In the genomic region with DNA sequence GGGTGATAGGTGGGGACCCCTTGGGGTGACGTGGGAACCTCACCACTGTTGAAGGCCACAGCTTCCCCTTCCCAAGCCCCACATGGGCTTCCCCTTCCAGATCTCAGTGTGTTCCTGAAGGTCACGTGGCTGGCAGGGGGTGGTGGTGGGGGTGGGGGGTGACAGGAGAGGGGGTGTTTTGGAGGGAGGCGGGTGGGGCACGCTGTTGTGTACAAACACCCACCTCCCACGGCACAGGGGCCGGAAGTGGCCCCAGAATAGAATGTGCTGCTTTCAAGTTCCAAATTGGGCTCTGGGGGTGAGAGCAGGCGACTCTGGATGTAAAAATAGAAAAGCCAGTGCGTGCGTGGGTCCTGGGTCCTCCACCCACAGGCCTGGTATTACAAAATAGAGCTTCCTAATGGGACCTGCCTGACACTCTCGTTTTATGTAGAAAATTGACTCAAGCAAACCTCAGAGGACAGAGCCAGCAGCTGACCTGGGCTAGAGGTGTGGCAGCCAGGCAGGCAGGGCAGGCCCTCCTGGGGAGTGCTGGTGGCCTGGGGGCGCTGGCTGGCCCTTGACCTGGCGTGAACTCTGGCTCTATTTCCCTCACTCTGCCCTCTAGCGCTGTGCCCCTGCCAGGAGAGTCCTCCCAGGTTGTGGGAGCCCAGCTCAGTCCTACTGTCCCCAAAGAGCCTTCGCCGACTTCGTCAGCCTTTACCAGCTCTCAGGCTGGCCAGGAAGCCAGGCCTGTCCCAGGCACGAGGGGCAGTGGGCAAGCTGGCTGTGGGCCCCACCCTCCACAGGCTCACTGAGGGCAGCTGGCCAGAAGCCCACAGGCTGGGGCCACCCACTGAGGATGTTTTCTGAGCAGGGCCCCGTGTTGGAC, we compare ENCODE assay signal across 9 cellular contexts. TPM values are rescaled to one million over a fixed set of nuclear protein-coding genes. Genes with fewer than 3 reads are reported as not detected.
DNase-seq lines count a peak whose midpoint lies in the region; ATAC-seq and TF ChIP-seq lines count a peak whose summit lies in the region.
"Had no signal": no experiment of that assay in that cellular context is flagged by ENCODE, and none has a peak within 500 bp of the region (broad histone marks: within the 10 kb centered on the region; RNA-seq: fewer than 3 reads in every experiment).

No MANE protein-coding gene starts in this region.

- no peaks in the 10 kb centered on the region for H3K27me3 Mint-ChIP-seq in activated naive CD4-positive, alpha-beta T cell treated with anti-CD3 and anti-CD28 coated beads, Interleukin-2, amount 50 U/mL, for 24 hours

- no peaks in the 10 kb centered on the region for H3F3A ChIP-seq in PC-3 (ENCODE audit: low read length, unreplicated experiment)

- no peaks in the 10 kb centered on the region for H4K20me1 ChIP-seq in PC-3 (ENCODE audit: low read length)

- CTCF ChIA-PET in PC-3 (lab: Charles Lee), result no interaction called here

- no peak overlapping the region for H3K4me2 ChIP-seq in PC-3 (ENCODE audit: low read length)

- H3K9me3 Mint-ChIP-seq in activated naive CD4-positive, alpha-beta T cell treated with anti-CD3 and anti-CD28 coated beads, Interleukin-2, amount 50 U/mL, for 24 hours, result no peaks in the 10 kb centered on the region

- H3K27me3 ChIP-seq in PC-3 (ENCODE audit: low read length), result no peaks in the 10 kb centered on the region

- H3K79me2 ChIP-seq in PC-3 (ENCODE audit: low read length), result no peaks in the 10 kb centered on the region
- H3K79me2 ChIP-seq: parathyroid adenoma had no signal

- H3K9me2 ChIP-seq in PC-3 (replicated peaks; ENCODE audit: low read length), result no peaks in the 10 kb centered on the region

- no peaks in the 10 kb centered on the region for H3K9me3 ChIP-seq in KOPT-K1 (ENCODE audit: insufficient read depth, low read length, poor library complexity, severe bottlenecking)
- H3K9me3 ChIP-seq in PC-3 (ENCODE audit: low read length), result no peaks in the 10 kb centered on the region

- H3K36me3 ChIP-seq in KOPT-K1 (ENCODE audit: insufficient read depth, low read length), result no peaks in the 10 kb centered on the region
- no peaks in the 10 kb centered on the region for H3K36me3 ChIP-seq in PC-3 (ENCODE audit: low read depth, low read length)

- intact Hi-C loops in PC-3 (cut with micrococcal nuclease), result no loop called here

- DNase-seq in GM12864 (ENCODE audit: low read depth) (peak; percentile 92), myocyte (ENCODE audit: low read depth) (peak; percentile 55), NCI-H2196 treated with DMSO at 0.1 percent for 48 hours (lab: John Stamatoyannopoulos, UW; ENCODE audit: unreplicated experiment) (no peak), PC-3 (no peak), HT-29 (ENCODE audit: low spot score) (no peak)

- H3K27ac ChIP-seq in KOPT-K1 (ENCODE audit: low read depth, low read length, poor library complexity, severe bottlenecking) (peak overlapping the region; percentile 26), PC-3 (ENCODE audit: low read length) (no peak overlapping the region)
- H3K27ac ChIP-seq: parathyroid adenoma had no signal

- POLR2A ChIA-PET in PC-3 (lab: Charles Lee; ENCODE audit: unreplicated experiment), result no interaction called here

- TF ChIP-seq CTCF in GM12864 (IDR thresholded peaks at IDR 0.05; ENCODE audit: low read depth, low read length, missing control alignments) (peak; percentile 16), PC-3 (conservative IDR thresholded peaks at IDR 0.05; ENCODE audit: low read depth, low read length) (no peak)

- no peak overlapping the region for H3K9ac ChIP-seq in PC-3 (ENCODE audit: low read length)
- H3K9ac ChIP-seq: parathyroid adenoma had no signal

- H2AFZ ChIP-seq in PC-3 (ENCODE audit: low read length), result no peak overlapping the region
- H2AFZ ChIP-seq: parathyroid adenoma had no signal

- BruUV-seq in PC-3 (replicated peaks; lab: Mats Ljungman, UMichigan), result no TSS peak

- peak overlapping the region; percentile 89 for H3K27ac Mint-ChIP-seq in activated naive CD4-positive, alpha-beta T cell treated with anti-CD3 and anti-CD28 coated beads, Interleukin-2, amount 50 U/mL, for 24 hours

- peak; percentile 75 for ATAC-seq in GM21529 (IDR thresholded peaks at IDR 0.05; ENCODE audit: unreplicated experiment)
- ATAC-seq in PC-3, result no peak

- H3K4me3 Mint-ChIP-seq in activated naive CD4-positive, alpha-beta T cell treated with anti-CD3 and anti-CD28 coated beads, Interleukin-2, amount 50 U/mL, for 24 hours, result peak overlapping the region; percentile 47

- peaks cover 50% of the 10 kb centered on the region for H3K4me1 Mint-ChIP-seq in activated naive CD4-positive, alpha-beta T cell treated with anti-CD3 and anti-CD28 coated beads, Interleukin-2, amount 50 U/mL, for 24 hours

- H3K4me3 ChIP-seq in GM12864 (ENCODE audit: low read depth, low read length), result no peak overlapping the region; the same call in 1 of the 2 replicates
- H3K4me3 ChIP-seq in PC-3 (ENCODE audit: low read length), result no peak overlapping the region

- H3K4me1 ChIP-seq in PC-3 (ENCODE audit: insufficient read depth, low read length), result no peaks in the 10 kb centered on the region
- H3K4me1 ChIP-seq: parathyroid adenoma had no signal

- H3K36me3 Mint-ChIP-seq in activated naive CD4-positive, alpha-beta T cell treated with anti-CD3 and anti-CD28 coated beads, Interleukin-2, amount 50 U/mL, for 24 hours, result no peaks in the 10 kb centered on the region

RNA-seq across cellular contexts. Expression of a gene that starts 5.4 kb away (rescaled TPM):
- total RNA-seq in myocyte (24.9 and 31.1 TPM in 2 replicates), PC-3 (2014; rRNA removed) (16.9 and 17.4 TPM in 2 replicates)
- polyA plus RNA-seq in myocyte (2012), result 14.4 TPM
- total RNA-seq in HT-29 (2014; rRNA removed; shearing (Covaris generic)), result 122 and 166 TPM in 2 replicates

RNA-seq across cellular contexts. Expression of a gene that starts 31.3 kb away (rescaled TPM):
- 32.3 and 54.5 TPM in 2 replicates for total RNA-seq in myocyte
- polyA plus RNA-seq in myocyte (2012), result 25.1 TPM
- total RNA-seq in PC-3 (2014; rRNA removed), result 56.5 and 77.8 TPM in 2 replicates
- 99.9 and 119 TPM in 2 replicates for total RNA-seq in HT-29 (2014; rRNA removed; shearing (Covaris generic))

RNA-seq across cellular contexts. Expression of a gene that starts 56.2 kb away (rescaled TPM):
- total RNA-seq in myocyte (121 and 142 TPM in 2 replicates), PC-3 (2014; rRNA removed) (118 and 124 TPM in 2 replicates)
- 208 TPM for polyA plus RNA-seq in myocyte (2012)
- total RNA-seq in HT-29 (2014; rRNA removed; shearing (Covaris generic)), result 125 and 167 TPM in 2 replicates

Comparison
In these comparisons a context has a peak if more than half of its experiments do, and no peak if none do; other contexts are left out.
1. DNase-seq: peak in GM12864 (single experiment) and myocyte (single experiment); none in NCI-H2196 treated with DMSO at 0.1 percent for 48 hours (single experiment), PC-3 (single experiment) and HT-29 (single experiment).